In the genomic region with DNA sequence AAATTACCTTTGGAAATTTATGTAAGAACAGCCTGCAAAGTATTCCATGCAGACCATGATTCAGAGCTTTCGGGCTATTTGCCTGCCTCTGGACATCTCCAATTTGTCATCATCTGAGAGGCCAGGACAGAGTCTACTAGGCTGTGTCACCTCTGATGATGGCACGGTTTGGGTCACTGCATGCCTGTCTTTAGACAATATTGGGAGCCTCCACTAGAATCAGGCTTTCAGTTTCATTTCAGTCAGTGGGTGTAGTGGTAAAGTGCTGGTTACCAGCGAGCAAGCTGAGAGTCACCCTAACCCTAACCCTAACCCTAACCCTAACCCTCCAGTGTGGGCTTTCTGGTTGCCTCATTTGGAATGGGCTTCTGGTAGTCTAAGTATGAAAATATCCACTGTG, we compare ENCODE assay signal across 5 cellular contexts.
"Had no signal": no experiment of that assay in that cellular context is flagged by ENCODE, and none has a peak within 500 bp of the region (broad histone marks: within the 10 kb centered on the region; RNA-seq: fewer than 3 reads in every experiment).

No MANE protein-coding gene starts in this region.

- DNase-seq: GM23248, GOT3, HCEC 1CT had no signal

- FAIRE-seq: H54, HTR-8/SVneo had no signal
